ENCODE assay signal across 15 cellular contexts in genomic region chr6:4264076-4264475, GRCh38.
DNase-seq lines count a peak whose midpoint lies in the region; TF ChIP-seq lines count a peak whose summit lies in the region.
"Had no signal": no experiment of that assay in that cellular context is flagged by ENCODE, and none has a peak within 500 bp of the region (broad histone marks: within the 10 kb centered on the region; RNA-seq: fewer than 3 reads in every experiment).

No MANE protein-coding gene starts in this region.

- CTCF ChIA-PET in MCF 10A (lab: Yijun Ruan, JAX) (interaction anchor here (0.5 to 1.5 kb wide), 2 partner anchors 10 to 521 kb away, joined by 3 to 4 read pairs; no protein-coding TSS in a partner anchor), mammary epithelial cell (lab: Charles Lee; ENCODE audit: low non-redundant PET) (no interaction called here), RWPE1 (lab: Yijun Ruan, JAX) (interaction anchor here (0.6 to 0.7 kb wide), 2 partner anchors 10 to 954 kb away, joined by 3 to 4 read pairs; no protein-coding TSS in a partner anchor)

- peaks cover 5% of the 10 kb centered on the region for H3K4me1 Mint-ChIP-seq in MCF 10A (ENCODE audit: insufficient read depth, unreplicated experiment)

- TF ChIP-seq CTCF in MCF 10A (IDR thresholded peaks at IDR 0.05; ENCODE audit: unreplicated experiment) (no peak), mammary epithelial cell (conservative IDR thresholded peaks at IDR 0.05 in 1 of 2, IDR thresholded peaks at IDR 0.05 in 1 of 2; ENCODE audit: extremely low read depth in 1 of 2, insufficient read depth in 1 of 2, low read depth in 1 of 2, low read length in 2 of 2) (no peak), RWPE1 (conservative IDR thresholded peaks at IDR 0.05; ENCODE audit: low read depth) (no peak)

- 74% methylated on average over 3 of the region's 3 CpGs for WGBS in mammary epithelial cell (ENCODE audit: low coverage, missing lambda C conversion rate)

- H4K20me1 ChIP-seq in mammary epithelial cell (ENCODE audit: insufficient read depth, low read length), result no peaks in the 10 kb centered on the region

- no peak overlapping the region for H2AFZ ChIP-seq in mammary epithelial cell (ENCODE audit: low read depth, low read length)
- H2AFZ ChIP-seq: GM23248 had no signal

- no peaks in the 10 kb centered on the region for H3K36me3 ChIP-seq in mammary epithelial cell (ENCODE audit: insufficient read depth, low read length)
- H3K36me3 ChIP-seq: HAP-1 had no signal

- H3K27ac Mint-ChIP-seq in MCF 10A (ENCODE audit: low read depth, unreplicated experiment), result no peak overlapping the region
- H3K27ac Mint-ChIP-seq: CD4-positive, alpha-beta T cell had no signal

- peaks cover 13% of the 10 kb centered on the region for H3K27me3 Mint-ChIP-seq in MCF 10A (ENCODE audit: insufficient read depth, unreplicated experiment)

- no peaks in the 10 kb centered on the region for H3K36me3 Mint-ChIP-seq in MCF 10A (ENCODE audit: insufficient read depth, unreplicated experiment)

- dilution Hi-C loops in mammary epithelial cell (cut with HindIII; ENCODE audit: low sequenced_read_pairs), result no loop called here

- H3K4me3 Mint-ChIP-seq in MCF 10A (ENCODE audit: unreplicated experiment), result no peak overlapping the region
- H3K4me3 Mint-ChIP-seq: CD4-positive, alpha-beta T cell had no signal

- peaks cover 14% of the 10 kb centered on the region for H3K9me3 Mint-ChIP-seq in MCF 10A (ENCODE audit: unreplicated experiment)
- H3K9me3 Mint-ChIP-seq: CD4-positive, alpha-beta T cell had no signal

- H3K9me3 ChIP-seq in mammary epithelial cell (replicated peaks; ENCODE audit: insufficient read depth, low read length), result no peaks in the 10 kb centered on the region
- H3K9me3 ChIP-seq: A549, Caco-2, HAP-1 had no signal

- H3K4me2 ChIP-seq in mammary epithelial cell (ENCODE audit: insufficient read depth, low read depth, low read length), result no peak overlapping the region
- H3K4me2 ChIP-seq: A549 had no signal

- in situ Hi-C loops in mammary epithelial cell (cut with MboI; ENCODE audit: low sequenced_read_pairs in 2 of 2), result no loop called here

- intact Hi-C loops in MCF 10A (cut with micrococcal nuclease) (no loop called here), mammary epithelial cell (cut with micrococcal nuclease) (no loop called here)

- DNase-seq in MCF 10A (ENCODE audit: unreplicated experiment) (peak; percentile 42), mammary epithelial cell (no peak), RWPE1 (ENCODE audit: low spot score) (peak; percentile 26), foreskin melanocyte (peak; percentile 22), NCI-H1436 treated with DMSO at 0.1 percent for 48 hours (lab: John Stamatoyannopoulos, UW) (no peak), iPS-NIHi11 (ENCODE audit: low spot score) (no peak), germinal center (ENCODE audit: low spot score) (no peak)
- DNase-seq: AML-193; Caco-2; CD4-positive, alpha-beta T cell had no signal

- no peak overlapping the region for H3K9ac ChIP-seq in mammary epithelial cell (ENCODE audit: insufficient read depth, low read length)
- H3K9ac ChIP-seq: GM23248 had no signal

- no peak overlapping the region for H3K4me3 ChIP-seq in mammary epithelial cell (replicated peaks in 1 of 3; ENCODE audit: insufficient read depth in 1 of 3, low read depth in 2 of 3, low read length in 3 of 3)
- H3K4me3 ChIP-seq: A549, GM23248, HAP-1 had no signal

- H3K27ac ChIP-seq in mammary epithelial cell (ENCODE audit: insufficient read depth, low read depth, low read length) (no peak overlapping the region), RWPE1 (no peak overlapping the region)
- H3K27ac ChIP-seq: 22Rv1, A549, C4-2B, GM23248 had no signal

- H3K79me2 ChIP-seq in mammary epithelial cell (ENCODE audit: insufficient read depth, low read length), result no peaks in the 10 kb centered on the region

- H3K4me1 ChIP-seq in mammary epithelial cell (ENCODE audit: insufficient read depth, low read length), result no peaks in the 10 kb centered on the region
- H3K4me1 ChIP-seq: A549, HAP-1 had no signal

- BruUV-seq in MCF 10A (replicated peaks; lab: Mats Ljungman, UMichigan), result no TSS peak
- no TSS peak for BruUV-seq in mammary epithelial cell (replicated peaks; lab: Mats Ljungman, UMichigan)

- H3K27me3 ChIP-seq in mammary epithelial cell (ENCODE audit: insufficient read depth, low read length), result no peaks in the 10 kb centered on the region

- POLR2A ChIA-PET in MCF 10A (lab: Yijun Ruan, JAX), result interaction anchor here (0.7 kb wide), 1 partner anchor 11 kb away, joined by 3 read pairs; no protein-coding TSS in a partner anchor
- POLR2A ChIA-PET in RWPE1 (lab: Yijun Ruan, JAX; ENCODE audit: low non-redundant PET), result no interaction called here

Comparison
In these comparisons a context has a peak if more than half of its experiments do, and no peak if none do; other contexts are left out.
1. DNase-seq: peak in MCF 10A (single experiment), RWPE1 (single experiment) and foreskin melanocyte (single experiment); none in mammary epithelial cell (single experiment), NCI-H1436 treated with DMSO at 0.1 percent for 48 hours (single experiment), iPS-NIHi11 (single experiment) and germinal center (single experiment).